In genomic region chr10:122344741-122345258, GRCh38 we compare ENCODE assay signal across 1 cellular context.
A peak's percentile ranks its signal among the peaks of the same experiment; 100 is the strongest.
TF ChIP-seq lines count a peak whose summit lies in the region.

No MANE protein-coding gene starts in this region.

TF ChIP-seq in HepG2, 621 proteins besides CTCF, POLR2A, EP300 and RAD21 (continued from another document and continues in another):
- TF ChIP-seq ZNF280D (CRISPR knock-in tag; IDR thresholded peaks at IDR 0.05) (peak; percentile 80; the same call in 1 of the 2 replicates), LRRFIP1 (CRISPR knock-in tag; conservative IDR thresholded peaks at IDR 0.05) (no peak), SP4 (CRISPR knock-in tag; IDR thresholded peaks at IDR 0.05) (no peak), ZNF574 (CRISPR knock-in tag; IDR thresholded peaks at IDR 0.05) (peak; percentile 69; the same call in 1 of the 2 replicates), DNMT3B (CRISPR knock-in tag; conservative IDR thresholded peaks at IDR 0.05) (no peak), ZNF501 (CRISPR knock-in tag; IDR thresholded peaks at IDR 0.05) (peak; percentile 68; the same call in 1 of the 2 replicates), ATF3 (CRISPR knock-in tag; IDR thresholded peaks at IDR 0.05) (peak; percentile 84), NAIF1 (CRISPR knock-in tag; IDR thresholded peaks at IDR 0.05; ENCODE audit: borderline replicate concordance) (no peak), SETDB1 (CRISPR knock-in tag; IDR thresholded peaks at IDR 0.05; ENCODE audit: borderline replicate concordance) (no peak), ZNF792 (CRISPR knock-in tag; IDR thresholded peaks at IDR 0.05) (peak; percentile 76), CENPX (CRISPR knock-in tag; IDR thresholded peaks at IDR 0.05) (no peak), ZNF788 (CRISPR knock-in tag; IDR thresholded peaks at IDR 0.05; ENCODE audit: borderline replicate concordance) (peak; percentile 72; the same call in 1 of the 2 replicates), HCFC1 (IDR thresholded peaks at IDR 0.05; ENCODE audit: low read depth, low read length) (no peak), JARID2 (CRISPR knock-in tag; IDR thresholded peaks at IDR 0.05; ENCODE audit: insufficient replicate concordance) (no peak), ZGPAT (CRISPR knock-in tag; IDR thresholded peaks at IDR 0.05) (peak; percentile 63; the same call in 1 of the 2 replicates), NFE2 (CRISPR knock-in tag; IDR thresholded peaks at IDR 0.05) (no peak), ZNF484 (CRISPR knock-in tag; IDR thresholded peaks at IDR 0.05; ENCODE audit: borderline replicate concordance, low read depth) (no peak), ZSCAN9 (CRISPR knock-in tag; IDR thresholded peaks at IDR 0.05; ENCODE audit: borderline replicate concordance) (no peak), SP1 (IDR thresholded peaks at IDR 0.05) (no peak), SP1 (CRISPR knock-in tag; IDR thresholded peaks at IDR 0.05) (no peak), ATF7 (IDR thresholded peaks at IDR 0.05) (no peak), ATF7 (CRISPR knock-in tag; IDR thresholded peaks at IDR 0.05) (no peak), ZNF460 (CRISPR knock-in tag; IDR thresholded peaks at IDR 0.05; ENCODE audit: borderline replicate concordance) (no peak), FOXA1 (IDR thresholded peaks at IDR 0.05) (no peak), FOXA1 (CRISPR knock-in tag; IDR thresholded peaks at IDR 0.05) (no peak), ZNF367 (CRISPR knock-in tag; IDR thresholded peaks at IDR 0.05; ENCODE audit: borderline replicate concordance) (no peak), ZNF362 (CRISPR knock-in tag; IDR thresholded peaks at IDR 0.05; ENCODE audit: borderline replicate concordance) (no peak), ZNF382 (CRISPR knock-in tag; IDR thresholded peaks at IDR 0.05; ENCODE audit: borderline replicate concordance) (no peak), ZFY (CRISPR knock-in tag; IDR thresholded peaks at IDR 0.05) (peak; percentile 69), ZFP37 (CRISPR knock-in tag; IDR thresholded peaks at IDR 0.05; ENCODE audit: borderline replicate concordance) (0 out of 2 replicates have a peak, but pooled peaks have one; percentile 62), CC2D1A (CRISPR knock-in tag; IDR thresholded peaks at IDR 0.05) (no peak), ZNF329 (CRISPR knock-in tag; IDR thresholded peaks at IDR 0.05; ENCODE audit: low read depth) (no peak), IRX3 (CRISPR knock-in tag; IDR thresholded peaks at IDR 0.05; ENCODE audit: borderline replicate concordance, low read depth) (no peak), ATM (IDR thresholded peaks at IDR 0.05; ENCODE audit: borderline replicate concordance) (no peak), HOXA3 (CRISPR knock-in tag; IDR thresholded peaks at IDR 0.05) (peak; percentile 91; the same call in 1 of the 2 replicates), BHLHE40 (IDR thresholded peaks at IDR 0.05; ENCODE audit: low read length) (peak; percentile 45; the same call in 1 of the 2 replicates), TEF (CRISPR knock-in tag; IDR thresholded peaks at IDR 0.05) (no peak), MXD4 (CRISPR knock-in tag; IDR thresholded peaks at IDR 0.05) (no peak), KAT2B (IDR thresholded peaks at IDR 0.05; ENCODE audit: borderline replicate concordance, low read depth, low read length) (no peak), HOXA9 (CRISPR knock-in tag; IDR thresholded peaks at IDR 0.05; ENCODE audit: borderline replicate concordance) (no peak), SOX6 (IDR thresholded peaks at IDR 0.05) (no peak), SOX6 (CRISPR knock-in tag; IDR thresholded peaks at IDR 0.05) (peak; percentile 77), GPBP1L1 (CRISPR knock-in tag; IDR thresholded peaks at IDR 0.05) (no peak), ZNF782 (CRISPR knock-in tag; IDR thresholded peaks at IDR 0.05; ENCODE audit: borderline replicate concordance) (no peak), ZNF891 (CRISPR knock-in tag; IDR thresholded peaks at IDR 0.05) (no peak), CHD2 (IDR thresholded peaks at IDR 0.05; ENCODE audit: low read depth, low read length) (no peak), ZNF30 (CRISPR knock-in tag; IDR thresholded peaks at IDR 0.05) (no peak), TOE1 (CRISPR knock-in tag; IDR thresholded peaks at IDR 0.05) (no peak), RFX3 (CRISPR knock-in tag; IDR thresholded peaks at IDR 0.05) (no peak), NR2F6 (IDR thresholded peaks at IDR 0.05) (peak; percentile 78), NR2F6 (CRISPR knock-in tag; IDR thresholded peaks at IDR 0.05) (peak; percentile 83), GLI4 (CRISPR knock-in tag; IDR thresholded peaks at IDR 0.05; ENCODE audit: borderline replicate concordance) (no peak), SATB2 (CRISPR knock-in tag; IDR thresholded peaks at IDR 0.05) (no peak), MEF2D (CRISPR knock-in tag; IDR thresholded peaks at IDR 0.05) (0 out of 2 replicates have a peak, but pooled peaks have one; percentile 43), IKZF4 (CRISPR knock-in tag; IDR thresholded peaks at IDR 0.05; ENCODE audit: borderline replicate concordance, low read depth, not compliant biosample characterization) (no peak)
